Comparison of ENCODE assay signal across 1 cellular context in the genomic region with DNA sequence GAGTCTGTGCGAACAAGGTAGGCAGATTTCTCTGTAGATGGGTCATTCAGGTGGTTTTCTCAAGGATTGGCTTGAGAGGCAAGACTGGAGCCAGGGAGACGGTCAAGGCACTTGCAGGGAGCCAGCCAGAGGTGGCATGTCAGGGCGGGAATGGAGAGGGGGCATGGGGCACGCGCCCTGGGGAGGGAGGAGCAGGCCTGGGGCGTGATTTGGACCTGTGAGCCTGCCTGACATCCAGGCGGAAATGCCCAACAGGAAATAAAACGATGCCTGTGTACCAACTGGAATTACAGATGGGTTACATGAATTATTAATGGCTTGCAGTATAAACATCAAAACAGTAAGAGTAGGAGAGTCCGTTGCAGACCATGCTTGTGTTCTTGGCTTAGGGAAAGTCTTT.
TF ChIP-seq lines count a peak whose summit lies in the region.

No MANE protein-coding gene starts in this region.

TF ChIP-seq in IMR-90, 13 proteins besides CTCF, POLR2A, EP300 and RAD21:
- TF ChIP-seq, protein P1, sequence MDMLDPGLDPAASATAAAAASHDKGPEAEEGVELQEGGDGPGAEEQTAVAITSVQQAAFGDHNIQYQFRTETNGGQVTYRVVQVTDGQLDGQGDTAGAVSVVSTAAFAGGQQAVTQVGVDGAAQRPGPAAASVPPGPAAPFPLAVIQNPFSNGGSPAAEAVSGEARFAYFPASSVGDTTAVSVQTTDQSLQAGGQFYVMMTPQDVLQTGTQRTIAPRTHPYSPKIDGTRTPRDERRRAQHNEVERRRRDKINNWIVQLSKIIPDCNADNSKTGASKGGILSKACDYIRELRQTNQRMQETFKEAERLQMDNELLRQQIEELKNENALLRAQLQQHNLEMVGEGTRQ (IDR thresholded peaks at IDR 0.05; ENCODE audit: low read depth, low read length) = no peak
- no peak for TF ChIP-seq FOS (IDR thresholded peaks at IDR 0.05; ENCODE audit: low read depth, low read length)
- no peak for TF ChIP-seq CEBPB (IDR thresholded peaks at IDR 0.05; ENCODE audit: low read depth, low read length)
- no peak for TF ChIP-seq NFE2L2 (IDR thresholded peaks at IDR 0.05; ENCODE audit: low read depth, low read length)
- no peak for TF ChIP-seq BHLHE40 (IDR thresholded peaks at IDR 0.05; ENCODE audit: low read depth, low read length)
- no peak for TF ChIP-seq SMC3 (IDR thresholded peaks at IDR 0.05; ENCODE audit: low read depth, low read length)
- TF ChIP-seq RFX5 (IDR thresholded peaks at IDR 0.05; ENCODE audit: low read depth, low read length) = no peak
- no peak for TF ChIP-seq MAFK (IDR thresholded peaks at IDR 0.05; ENCODE audit: low read depth, low read length)
- TF ChIP-seq MAZ (IDR thresholded peaks at IDR 0.05; ENCODE audit: borderline replicate concordance, low read depth, low read length) = no peak
